8 cellular contexts compared by ENCODE assay signal in the genomic region with DNA sequence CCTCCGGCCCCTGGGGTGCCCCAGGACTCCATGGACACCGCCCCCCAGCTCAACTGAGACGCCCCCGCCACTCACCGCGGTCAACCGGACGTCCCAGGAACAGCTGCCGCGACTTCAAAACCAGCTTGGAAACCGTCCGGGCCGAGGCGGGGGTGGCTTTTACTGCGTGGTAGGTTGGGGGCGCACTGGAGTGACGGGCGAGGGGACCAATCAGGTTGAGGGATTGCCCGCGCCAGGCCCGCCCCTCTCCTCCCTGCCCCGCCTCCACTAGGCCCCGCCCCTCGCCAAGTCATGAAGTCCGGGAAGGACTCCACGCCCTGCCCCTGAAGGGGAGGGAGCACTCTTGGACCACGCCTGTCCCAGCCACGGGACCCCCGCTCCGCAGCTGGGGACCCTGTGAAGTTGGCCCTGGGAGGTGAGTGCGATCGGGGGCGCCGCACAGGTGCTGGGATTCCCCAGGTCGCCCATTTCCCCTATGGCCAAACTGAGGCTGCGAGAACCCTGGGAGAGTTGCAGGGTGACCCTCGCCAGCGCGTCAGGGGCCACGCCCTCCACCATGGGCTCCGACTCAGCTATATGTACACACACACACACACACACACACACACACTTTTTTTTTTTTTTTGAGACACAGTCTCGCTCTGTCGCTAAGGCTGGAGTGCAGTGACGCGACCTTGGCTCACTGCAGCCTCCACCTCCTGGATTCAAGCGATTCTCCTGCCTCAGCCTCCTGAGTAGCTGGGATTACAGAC. TPM values are rescaled to one million over a fixed set of nuclear protein-coding genes. Genes with fewer than 3 reads are reported as not detected.
DNase-seq lines count a peak whose midpoint lies in the region; ATAC-seq, FAIRE-seq and TF ChIP-seq lines count a peak whose summit lies in the region.

A gene with protein sequence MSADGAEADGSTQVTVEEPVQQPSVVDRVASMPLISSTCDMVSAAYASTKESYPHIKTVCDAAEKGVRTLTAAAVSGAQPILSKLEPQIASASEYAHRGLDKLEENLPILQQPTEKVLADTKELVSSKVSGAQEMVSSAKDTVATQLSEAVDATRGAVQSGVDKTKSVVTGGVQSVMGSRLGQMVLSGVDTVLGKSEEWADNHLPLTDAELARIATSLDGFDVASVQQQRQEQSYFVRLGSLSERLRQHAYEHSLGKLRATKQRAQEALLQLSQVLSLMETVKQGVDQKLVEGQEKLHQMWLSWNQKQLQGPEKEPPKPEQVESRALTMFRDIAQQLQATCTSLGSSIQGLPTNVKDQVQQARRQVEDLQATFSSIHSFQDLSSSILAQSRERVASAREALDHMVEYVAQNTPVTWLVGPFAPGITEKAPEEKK (minus strand): TSS at position 134 of the 752 bp plus-strand sequence. CDS start 6,273 bp downstream, outside the sequence.

- H3K27me3 ChIP-seq in CD8-positive, alpha-beta T cell (ENCODE audit: insufficient read depth, low read length): no peaks in the 10 kb centered on the region
- H3K27me3 ChIP-seq in neutrophil (no peaks in the 10 kb centered on the region), subcutaneous abdominal adipose tissue (ENCODE audit: control insufficient read depth in 5 of 5, insufficient read depth in 4 of 5, low read length in 5 of 5) (no peaks in the 10 kb centered on the region)

- H3K27me3 Mint-ChIP-seq in CD8-positive, alpha-beta T cell (ENCODE audit: low read depth): no peaks in the 10 kb centered on the region

- FAIRE-seq in frontal cortex (lab: Jason Lieb, UNC): no peak

- POLR2A ChIA-PET in CD8-positive, alpha-beta T cell (lab: Charles Lee): interaction anchor here (0.6 to 2.8 kb wide), 7 partner anchors 10 to 141 kb away, joined by 3 to 13 read pairs (median 4); partner anchors contain the start of gene KDM4B

- no peaks in the 10 kb centered on the region for H3K36me3 ChIP-seq in CD8-positive, alpha-beta T cell (ENCODE audit: insufficient read depth, low read length)
- H3K36me3 ChIP-seq in neutrophil: peaks cover 4% of the 10 kb centered on the region
- H3K36me3 ChIP-seq in subcutaneous abdominal adipose tissue (ENCODE audit: control insufficient read depth in 5 of 5, insufficient read depth in 5 of 5, low read length in 5 of 5): peaks cover 0 to 4% (median 0%) of the 10 kb centered on the region in 5 donors

- peaks cover under 1% of the 10 kb centered on the region for H3K36me3 Mint-ChIP-seq in CD8-positive, alpha-beta T cell

- peaks cover 16% of the 10 kb centered on the region for H3K4me1 Mint-ChIP-seq in CD8-positive, alpha-beta T cell (ENCODE audit: low read depth)

- CTCF ChIA-PET in CD8-positive, alpha-beta T cell (lab: Charles Lee): interaction anchor here (1.1 to 10.6 kb wide), 9 partner anchors 15 to 163 kb away, joined by 3 to 162 read pairs (median 5); partner anchors contain the start of genes FEM1A and UHRF1

- H3K9me3 Mint-ChIP-seq in CD8-positive, alpha-beta T cell: no peaks in the 10 kb centered on the region

- no peaks in the 10 kb centered on the region for H3K9me3 ChIP-seq in CD8-positive, alpha-beta T cell (ENCODE audit: low read length)
- no peaks in the 10 kb centered on the region for H3K9me3 ChIP-seq in neutrophil
- no peaks in the 10 kb centered on the region for H3K9me3 ChIP-seq in subcutaneous abdominal adipose tissue (ENCODE audit: control insufficient read depth in 5 of 5, low read length in 5 of 5)

- intact Hi-C loops in CD8-positive, alpha-beta T cell (cut with DNase I, micrococcal nuclease): loop anchor here (1.0 to 2.0 kb wide), 2 partner anchors 101 kb away; partner anchors contain the start of gene KDM4B (in 1 of the 2)

- peaks cover 17% of the 10 kb centered on the region for H3K4me1 ChIP-seq in CD8-positive, alpha-beta T cell (ENCODE audit: insufficient read depth, low read length)
- H3K4me1 ChIP-seq in neutrophil (ENCODE audit: control insufficient read depth in 1 of 2, insufficient read depth in 1 of 2, low read depth in 1 of 2, low read length in 1 of 2): peaks cover 20 to 21% of the 10 kb centered on the region in 2 experiments
- peaks cover 2 to 20% (median 15%) of the 10 kb centered on the region in 5 donors for H3K4me1 ChIP-seq in subcutaneous abdominal adipose tissue (ENCODE audit: control insufficient read depth in 5 of 5, insufficient read depth in 5 of 5, low read length in 5 of 5)

- peak within 1 kb of the TSS; percentile 26 to 89 (median 83) for H3K9ac ChIP-seq in subcutaneous abdominal adipose tissue (ENCODE audit: low read length in 5 of 5)

- H3K4me3 ChIP-seq in CD8-positive, alpha-beta T cell (ENCODE audit: low read depth, low read length): peak within 1 kb of the TSS; percentile 78
- H3K4me3 ChIP-seq in neutrophil (ENCODE audit: low read depth in 1 of 2, low read length in 1 of 2) (peak within 1 kb of the TSS; percentile 91 to 95), subcutaneous abdominal adipose tissue (ENCODE audit: low read depth in 1 of 5, low read length in 5 of 5) (peak within 1 kb of the TSS; percentile 74 to 84 (median 80))

- DNase-seq in CD8-positive, alpha-beta T cell: peak; percentile 74 to 91 (median 85)
- DNase-seq in HT1080 (ENCODE audit: low read depth): peak; percentile 80
- DNase-seq in SK-N-DZ (ENCODE audit: low spot score): peak; percentile 67
- peak; percentile 90 for DNase-seq in activated naive CD4-positive, alpha-beta T cell treated with Interleukin-2 at 50 U/mL for 16 hours
- DNase-seq in frontal cortex (ENCODE audit: low spot score in 2 of 2): peak; percentile 92 to 100

- peak within 1 kb of the TSS; percentile 49 for H3K27ac Mint-ChIP-seq in CD8-positive, alpha-beta T cell

- peak within 1 kb of the TSS; percentile 78 for H3K4me3 Mint-ChIP-seq in CD8-positive, alpha-beta T cell

- ATAC-seq in CD8-positive, alpha-beta T cell: peak; percentile 94
- ATAC-seq in GM19395 (IDR thresholded peaks at IDR 0.05; ENCODE audit: unreplicated experiment): peak; percentile 67

- TF ChIP-seq CTCF in CD8-positive, alpha-beta T cell (IDR thresholded peaks at IDR 0.05): no peak
- TF ChIP-seq CTCF in neutrophil (IDR thresholded peaks at IDR 0.05): peak; percentile 38

- H3K27ac ChIP-seq in CD8-positive, alpha-beta T cell (ENCODE audit: low read depth, low read length): peak within 1 kb of the TSS; percentile 30
- peak within 1 kb of the TSS; percentile 88 for H3K27ac ChIP-seq in neutrophil
- peak within 1 kb of the TSS; percentile 75 for H3K27ac ChIP-seq in subcutaneous abdominal adipose tissue (ENCODE audit: low read depth, low read length)

RNA-seq across cellular contexts. Expression of the gene that starts here (rescaled TPM):
- 10 to 100 TPM; 16.2 to 16.7 TPM for total RNA-seq in CD8-positive, alpha-beta T cell
- total RNA-seq in HT1080 (2014; rRNA removed; shearing (Covaris generic)): 65.7 and 75.6 TPM in 2 replicates
- polyA plus RNA-seq in HT1080 (2015; cell fraction: cytosol; rRNA removed): 116 and 123 TPM in 2 replicates
- 85.8 and 102 TPM in 2 replicates for polyA plus RNA-seq in HT1080 (2015; cell fraction: nucleus; rRNA removed)
- 13.2 and 19.5 TPM in 2 replicates for polyA plus RNA-seq in SK-N-DZ (2014; cell fraction: cytosol; rRNA removed)
- polyA plus RNA-seq in SK-N-DZ (2014; cell fraction: nucleus; rRNA removed): 4.6 and 5.0 TPM in 2 replicates
- 6.9 TPM for total RNA-seq in frontal cortex

Comparison
In these comparisons a context has a peak if more than half of its experiments do, and no peak if none do; other contexts are left out.
1. Peak in every context shown above with its lines: DNase-seq, ATAC-seq, H3K4me3 ChIP-seq and H3K27ac ChIP-seq.
2. H3K27ac ChIP-seq: peak in every context shown above with its lines; median percentile 88 in neutrophil; 75 in subcutaneous abdominal adipose tissue; 30 in CD8-positive, alpha-beta T cell.